ENCODE assay signal across 12 cellular contexts in the genomic region with DNA sequence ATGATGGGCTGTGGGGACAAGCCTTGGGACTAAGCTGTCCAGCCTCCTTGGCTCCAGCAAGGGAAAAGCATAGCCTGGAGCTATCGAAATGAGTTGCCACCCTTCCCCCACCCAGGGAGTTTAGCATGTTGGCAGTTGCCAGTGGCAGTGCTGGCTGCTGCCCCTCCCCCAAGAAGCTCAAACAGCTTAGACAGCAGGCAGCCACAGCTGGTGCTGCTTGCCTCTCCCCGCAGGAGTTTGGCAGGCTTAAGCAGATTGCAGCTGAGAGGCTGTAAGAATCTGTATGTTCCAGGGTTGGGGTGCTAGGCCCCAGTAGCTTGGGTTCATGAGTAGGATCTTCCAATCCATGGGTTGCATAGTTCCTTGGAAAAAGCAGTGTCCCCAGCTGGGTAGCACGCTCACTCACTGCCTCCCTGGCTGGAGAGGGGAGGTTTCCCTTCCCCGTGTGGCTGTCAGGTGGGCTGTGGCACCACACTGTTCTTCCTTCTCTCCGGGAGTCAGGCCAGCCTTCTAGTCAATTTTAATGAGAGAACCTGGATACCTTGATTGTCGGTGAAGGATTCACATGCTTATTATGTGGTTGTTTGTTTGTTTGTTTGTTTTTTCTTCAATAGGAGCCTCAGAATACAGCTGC.
DNase-seq lines count a peak whose midpoint lies in the region; ATAC-seq and TF ChIP-seq lines count a peak whose summit lies in the region.
"Had no signal": no experiment of that assay in that cellular context is flagged by ENCODE, and none has a peak within 500 bp of the region (broad histone marks: within the 10 kb centered on the region; RNA-seq: fewer than 3 reads in every experiment).

No MANE protein-coding gene starts in this region.

- H3K27ac ChIP-seq in iPS-20b (ENCODE audit: low read length) = no peak overlapping the region
- no peak overlapping the region for H3K27ac ChIP-seq in coronary artery
- H3K27ac ChIP-seq: PC-9 had no signal

- H3K27me3 ChIP-seq in MG63 (no peaks in the 10 kb centered on the region), adipocyte (replicated peaks; ENCODE audit: control insufficient read depth, insufficient read depth, low read length) (no peaks in the 10 kb centered on the region), iPS-20b (ENCODE audit: insufficient read depth, low read length) (no peaks in the 10 kb centered on the region)

- peak; percentile 42 for DNase-seq in Ammon's horn (ENCODE audit: low spot score)
- DNase-seq in MG63 = peak; percentile 17
- peak; percentile 35 for DNase-seq in adipocyte (ENCODE audit: low read depth)
- DNase-seq in activated T-helper 2 cell treated with anti-CD3 and anti-CD28 coated beads, Interferon-gamma antibody, Interleukin-2, Interleukin-4, amounts not matched to agents 10 μg/mL and 5 μg/mL and 100 μg/mL, durations not matched to agents 14 hours and 24 hours and 36 hours (ENCODE audit: low spot score) = no peak
- DNase-seq in coronary artery (ENCODE audit: low spot score) = no peak
- DNase-seq: naive B cell; PC-9; stimulated activated naive CD8-positive, alpha-beta T cell treated with anti-CD3 and anti-CD28 coated beads, Interleukin-15, amount 100 ng/mL, for 72 hours had no signal

- H3K4me1 Mint-ChIP-seq in activated T-helper 2 cell treated with anti-CD3 and anti-CD28 coated beads, Interferon-gamma antibody, Interleukin-2, Interleukin-4, amounts not matched to agents 10 μg/mL and 5 μg/mL and 100 μg/mL, durations not matched to agents 14 hours and 24 hours and 36 hours (ENCODE audit: low read depth) = no peaks in the 10 kb centered on the region
- H3K4me1 Mint-ChIP-seq: IgD-negative memory B cell; naive B cell; stimulated activated naive CD8-positive, alpha-beta T cell treated with anti-CD3 and anti-CD28 coated beads, Interleukin-15, amount 100 ng/mL, for 72 hours had no signal

- intact Hi-C loops in activated T-helper 2 cell treated with anti-CD3 and anti-CD28 coated beads, Interferon-gamma antibody, Interleukin-2, Interleukin-4, amounts not matched to agents 10 μg/mL and 5 μg/mL and 100 μg/mL, durations not matched to agents 14 hours and 24 hours and 36 hours (cut with micrococcal nuclease) = no loop called here

- H3K9me3 Mint-ChIP-seq in activated T-helper 2 cell treated with anti-CD3 and anti-CD28 coated beads, Interferon-gamma antibody, Interleukin-2, Interleukin-4, amounts not matched to agents 10 μg/mL and 5 μg/mL and 100 μg/mL, durations not matched to agents 14 hours and 24 hours and 36 hours = peaks cover 57% of the 10 kb centered on the region

- no peaks in the 10 kb centered on the region for H3K27me3 Mint-ChIP-seq in activated T-helper 2 cell treated with anti-CD3 and anti-CD28 coated beads, Interferon-gamma antibody, Interleukin-2, Interleukin-4, amounts not matched to agents 10 μg/mL and 5 μg/mL and 100 μg/mL, durations not matched to agents 14 hours and 24 hours and 36 hours (ENCODE audit: low read depth)
- H3K27me3 Mint-ChIP-seq: IgD-negative memory B cell; naive B cell; stimulated activated naive CD8-positive, alpha-beta T cell treated with anti-CD3 and anti-CD28 coated beads, Interleukin-15, amount 100 ng/mL, for 72 hours had no signal

- no peak overlapping the region for H3K27ac Mint-ChIP-seq in activated T-helper 2 cell treated with anti-CD3 and anti-CD28 coated beads, Interferon-gamma antibody, Interleukin-2, Interleukin-4, amounts not matched to agents 10 μg/mL and 5 μg/mL and 100 μg/mL, durations not matched to agents 14 hours and 24 hours and 36 hours
- H3K27ac Mint-ChIP-seq: IgD-negative memory B cell; naive B cell; stimulated activated naive CD8-positive, alpha-beta T cell treated with anti-CD3 and anti-CD28 coated beads, Interleukin-15, amount 100 ng/mL, for 72 hours had no signal

- no peaks in the 10 kb centered on the region for H3K4me1 ChIP-seq in adipocyte (ENCODE audit: control insufficient read depth, insufficient read depth, low read length)
- peaks cover 11% of the 10 kb centered on the region; the same call in 1 of the 2 replicates for H3K4me1 ChIP-seq in iPS-20b (ENCODE audit: insufficient read depth, low read length)

- H3K4me3 ChIP-seq in MG63 (no peak overlapping the region), adipocyte (ENCODE audit: low read length) (no peak overlapping the region), iPS-20b (ENCODE audit: low read length) (0 out of 2 replicates have a peak overlapping the region, but pooled peaks have one; percentile 26), coronary artery (no peak overlapping the region)
- H3K4me3 ChIP-seq: PC-9 had no signal

- H3K36me3 Mint-ChIP-seq in activated T-helper 2 cell treated with anti-CD3 and anti-CD28 coated beads, Interferon-gamma antibody, Interleukin-2, Interleukin-4, amounts not matched to agents 10 μg/mL and 5 μg/mL and 100 μg/mL, durations not matched to agents 14 hours and 24 hours and 36 hours (ENCODE audit: low read depth) = no peaks in the 10 kb centered on the region
- H3K36me3 Mint-ChIP-seq: IgD-negative memory B cell, naive B cell had no signal

- no peak for ATAC-seq in GM19324 (IDR thresholded peaks at IDR 0.05; ENCODE audit: low FRiP score, unreplicated experiment)
- ATAC-seq in HG03045 (IDR thresholded peaks at IDR 0.05; ENCODE audit: unreplicated experiment) = no peak
- ATAC-seq: stimulated activated naive CD8-positive, alpha-beta T cell treated with anti-CD3 and anti-CD28 coated beads, Interleukin-15, amount 100 ng/mL, for 72 hours had no signal

- H3K36me3 ChIP-seq in MG63 (no peaks in the 10 kb centered on the region), adipocyte (ENCODE audit: control insufficient read depth, insufficient read depth, low read length, severe bottlenecking) (no peaks in the 10 kb centered on the region), iPS-20b (ENCODE audit: insufficient read depth, low read depth, low read length) (no peaks in the 10 kb centered on the region)

- H3K4me3 Mint-ChIP-seq in activated T-helper 2 cell treated with anti-CD3 and anti-CD28 coated beads, Interferon-gamma antibody, Interleukin-2, Interleukin-4, amounts not matched to agents 10 μg/mL and 5 μg/mL and 100 μg/mL, durations not matched to agents 14 hours and 24 hours and 36 hours (ENCODE audit: low read depth) = no peak overlapping the region
- H3K4me3 Mint-ChIP-seq: IgD-negative memory B cell; naive B cell; stimulated activated naive CD8-positive, alpha-beta T cell treated with anti-CD3 and anti-CD28 coated beads, Interleukin-15, amount 100 ng/mL, for 72 hours had no signal

- no peak for TF ChIP-seq CTCF in coronary artery (IDR thresholded peaks at IDR 0.05)

- H3K9ac ChIP-seq in adipocyte (ENCODE audit: low read length) = no peak overlapping the region
- H3K9ac ChIP-seq in iPS-20b (ENCODE audit: low read depth, low read length) = peak overlapping the region; percentile 39; the same call in 1 of the 2 replicates

- no peaks in the 10 kb centered on the region for H3K9me3 ChIP-seq in MG63
- peaks cover 10% of the 10 kb centered on the region for H3K9me3 ChIP-seq in adipocyte (ENCODE audit: control insufficient read depth, low read length)
- no peaks in the 10 kb centered on the region for H3K9me3 ChIP-seq in iPS-20b (ENCODE audit: insufficient read depth, low read depth, low read length)

Comparison
In these comparisons a context has a peak if more than half of its experiments do, and no peak if none do; other contexts are left out.
1. DNase-seq: peak in Ammon's horn (single experiment), MG63 (single experiment) and adipocyte (single experiment); none in activated T-helper 2 cell treated with anti-CD3 and anti-CD28 coated beads, Interferon-gamma antibody, Interleukin-2, Interleukin-4, amounts not matched to agents 10 μg/mL and 5 μg/mL and 100 μg/mL, durations not matched to agents 14 hours and 24 hours and 36 hours (single experiment) and coronary artery (single experiment).